ENCODE assay signal across 18 cellular contexts in genomic region chr6:107246249-107246971, GRCh38.
"Had no signal": no experiment of that assay in that cellular context is flagged by ENCODE, and none has a peak within 500 bp of the region (broad histone marks: within the 10 kb centered on the region; RNA-seq: fewer than 3 reads in every experiment).

No MANE protein-coding gene starts in this region.

- H3K9me3 Mint-ChIP-seq: activated naive CD8-positive, alpha-beta T cell treated with anti-CD3 and anti-CD28 coated beads for 36 hours; naive thymus-derived CD4-positive, alpha-beta T cell had no signal

- ATAC-seq: mucosa of descending colon; naive thymus-derived CD4-positive, alpha-beta T cell had no signal

- H3K27me3 Mint-ChIP-seq: activated CD4-positive, alpha-beta T cell treated with anti-CD3 and anti-CD28 coated beads, Interleukin-2, amount 10 ng/mL, durations not matched to agents 7 days and 5 days; activated naive CD8-positive, alpha-beta T cell treated with anti-CD3 and anti-CD28 coated beads for 36 hours; naive thymus-derived CD4-positive, alpha-beta T cell had no signal

- H3K27ac ChIP-seq: foreskin keratinocyte, parathyroid adenoma had no signal

- H3K4me1 Mint-ChIP-seq: activated CD4-positive, alpha-beta T cell treated with anti-CD3 and anti-CD28 coated beads, Interleukin-2, amount 10 ng/mL, durations not matched to agents 7 days and 5 days; activated naive CD8-positive, alpha-beta T cell treated with anti-CD3 and anti-CD28 coated beads for 36 hours had no signal

- H3K4me3 ChIP-seq: lung, mucosa of descending colon had no signal

- H3K27me3 ChIP-seq: foreskin keratinocyte had no signal

- DNase-seq: activated CD4-positive, alpha-beta T cell treated with anti-CD3 and anti-CD28 coated beads, Interleukin-2, amount 10 ng/mL, durations not matched to agents 7 days and 5 days; activated CD8-positive, alpha-beta memory T cell treated with anti-CD3 and anti-CD28 coated beads, Interleukin-2, amount 50 U/mL, for 48 hours; activated gamma-delta T cell treated with Interleukin-2 at 50 U/mL for 16 hours; activated naive CD8-positive, alpha-beta T cell treated with anti-CD3 and anti-CD28 coated beads for 36 hours; anterior cingulate cortex; cerebellar nuclear complex; effector CD8-positive, alpha-beta T cell; kidney glomerular epithelial cell; mucosa of descending colon; naive thymus-derived CD4-positive, alpha-beta T cell; retina; stimulated activated CD4-positive, alpha-beta T cell treated with anti-CD3 and anti-CD28 coated beads, Interleukin-15, amount 100 ng/mL, for 24 hours; stimulated activated CD4-positive, alpha-beta T cell treated with anti-CD3 and anti-CD28 coated beads, Interleukin-4, amount 100 ng/mL, for 1 hour; stimulated activated naive CD4-positive, alpha-beta T cell; SW 1271 had no signal

- H3K4me3 Mint-ChIP-seq: activated CD4-positive, alpha-beta T cell treated with anti-CD3 and anti-CD28 coated beads, Interleukin-2, amount 10 ng/mL, durations not matched to agents 7 days and 5 days; activated naive CD8-positive, alpha-beta T cell treated with anti-CD3 and anti-CD28 coated beads for 36 hours; naive thymus-derived CD4-positive, alpha-beta T cell had no signal

- H3K4me1 ChIP-seq: parathyroid adenoma had no signal

- H3K9me3 ChIP-seq: mucosa of descending colon had no signal

- H3K27ac Mint-ChIP-seq: activated CD4-positive, alpha-beta T cell treated with anti-CD3 and anti-CD28 coated beads, Interleukin-2, amount 10 ng/mL, durations not matched to agents 7 days and 5 days; activated naive CD8-positive, alpha-beta T cell treated with anti-CD3 and anti-CD28 coated beads for 36 hours; naive thymus-derived CD4-positive, alpha-beta T cell had no signal
